Comparison of ENCODE assay signal across 9 cellular contexts in the genomic region with DNA sequence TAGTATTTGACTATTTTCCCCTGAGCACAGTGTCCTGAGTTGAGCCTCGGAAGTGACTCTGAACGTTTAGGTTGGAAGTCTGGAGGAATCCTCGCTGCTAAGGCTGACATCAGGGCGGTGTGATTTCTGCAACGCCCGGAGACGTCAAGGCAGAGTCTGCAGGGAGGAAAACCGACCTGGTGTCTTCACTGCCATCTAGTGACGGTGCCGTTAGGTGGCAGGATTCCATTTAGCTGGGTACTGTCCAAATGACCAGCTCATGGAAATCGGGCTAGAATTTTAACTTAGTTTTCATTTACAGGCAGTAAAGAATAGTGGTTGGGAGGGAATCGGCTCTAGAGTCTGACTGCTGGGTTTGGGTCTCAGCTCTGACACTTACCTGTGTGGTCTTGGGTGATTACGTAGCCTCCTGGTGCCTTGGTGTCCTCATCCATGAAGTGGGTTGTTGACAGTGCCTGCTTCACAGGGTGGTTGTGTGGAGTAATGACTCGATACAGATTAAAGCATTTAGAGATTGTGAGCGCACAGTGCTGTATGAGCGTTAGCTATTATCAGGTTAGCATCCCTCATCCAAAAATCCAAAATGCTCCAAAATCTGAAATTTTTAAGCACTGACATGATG. TPM values are rescaled to one million over a fixed set of nuclear protein-coding genes. Genes with fewer than 3 reads are reported as not detected.
DNase-seq lines count a peak whose midpoint lies in the region; ATAC-seq lines count a peak whose summit lies in the region.
"Had no signal": no experiment of that assay in that cellular context is flagged by ENCODE, and none has a peak within 500 bp of the region (broad histone marks: within the 10 kb centered on the region; RNA-seq: fewer than 3 reads in every experiment).

No MANE protein-coding gene starts in this region.

- H3K4me2 ChIP-seq in mesendoderm (ENCODE audit: low read length) = no peak overlapping the region

- H4K5ac ChIP-seq in mesendoderm (ENCODE audit: low read length) = no peak overlapping the region

- H3K27me3 Mint-ChIP-seq in activated T-helper 2 cell treated with anti-CD3 and anti-CD28 coated beads, Interferon-gamma antibody, Interleukin-2, Interleukin-4, amounts not matched to agents 10 μg/mL and 5 μg/mL and 100 μg/mL, durations not matched to agents 14 hours and 24 hours and 36 hours (ENCODE audit: low read depth) = peaks cover 15% of the 10 kb centered on the region

- no peaks in the 10 kb centered on the region for H3K79me1 ChIP-seq in mesendoderm (ENCODE audit: low read length)

- H3K56ac ChIP-seq in mesendoderm (ENCODE audit: low read length) = no peak overlapping the region

- peaks cover 2% of the 10 kb centered on the region for H3K4me1 Mint-ChIP-seq in activated T-helper 2 cell treated with anti-CD3 and anti-CD28 coated beads, Interferon-gamma antibody, Interleukin-2, Interleukin-4, amounts not matched to agents 10 μg/mL and 5 μg/mL and 100 μg/mL, durations not matched to agents 14 hours and 24 hours and 36 hours (ENCODE audit: low read depth)

- H3K18ac ChIP-seq in mesendoderm (ENCODE audit: low read length) = no peak overlapping the region

- peaks cover 3% of the 10 kb centered on the region; the same call in 1 of the 2 replicates for H3K27me3 ChIP-seq in H7 (ENCODE audit: control insufficient read depth, insufficient read depth, low read length)
- no peaks in the 10 kb centered on the region for H3K27me3 ChIP-seq in mesendoderm (ENCODE audit: insufficient read depth, low read length, poor library complexity)

- intact Hi-C loops in activated T-helper 2 cell treated with anti-CD3 and anti-CD28 coated beads, Interferon-gamma antibody, Interleukin-2, Interleukin-4, amounts not matched to agents 10 μg/mL and 5 μg/mL and 100 μg/mL, durations not matched to agents 14 hours and 24 hours and 36 hours (cut with micrococcal nuclease) = no loop called here

- H3K4me3 Mint-ChIP-seq in activated T-helper 2 cell treated with anti-CD3 and anti-CD28 coated beads, Interferon-gamma antibody, Interleukin-2, Interleukin-4, amounts not matched to agents 10 μg/mL and 5 μg/mL and 100 μg/mL, durations not matched to agents 14 hours and 24 hours and 36 hours (ENCODE audit: low read depth) = no peak overlapping the region
- H3K4me3 Mint-ChIP-seq: natural killer cell had no signal

- no peak overlapping the region for H2BK15ac ChIP-seq in mesendoderm (replicated peaks; ENCODE audit: low read depth)

- no CpG with 5 or more reads among the region's 16 CpGs for WGBS in mesendoderm (ENCODE audit: extremely low coverage, insufficient coverage, low lambda C conversion rate)

- no peak overlapping the region for H4K8ac ChIP-seq in mesendoderm (ENCODE audit: low read depth, low read length)

- H3K36me3 ChIP-seq in H7 (replicated peaks; ENCODE audit: control insufficient read depth, insufficient read depth, low read length) (no peaks in the 10 kb centered on the region), mesendoderm (ENCODE audit: control insufficient read depth, insufficient read depth, low read length) (no peaks in the 10 kb centered on the region)

- peak; percentile 86 for DNase-seq in D341Med (ENCODE audit: low spot score)
- DNase-seq in H7 = peak; percentile 80
- peak; percentile 57 for DNase-seq in RKO (ENCODE audit: low spot score)
- peak; percentile 7 to 53 for DNase-seq in dermis microvascular lymphatic vessel endothelial cell (ENCODE audit: low read depth in 2 of 2)
- peak; percentile 79 for DNase-seq in mesendoderm
- no peak for DNase-seq in activated T-helper 2 cell treated with anti-CD3 and anti-CD28 coated beads, Interferon-gamma antibody, Interleukin-2, Interleukin-4, amounts not matched to agents 10 μg/mL and 5 μg/mL and 100 μg/mL, durations not matched to agents 14 hours and 24 hours and 36 hours (ENCODE audit: low spot score)
- DNase-seq: natural killer cell had no signal

- no peaks in the 10 kb centered on the region for H3K36me3 Mint-ChIP-seq in activated T-helper 2 cell treated with anti-CD3 and anti-CD28 coated beads, Interferon-gamma antibody, Interleukin-2, Interleukin-4, amounts not matched to agents 10 μg/mL and 5 μg/mL and 100 μg/mL, durations not matched to agents 14 hours and 24 hours and 36 hours (ENCODE audit: low read depth)
- H3K36me3 Mint-ChIP-seq: natural killer cell had no signal

- no peaks in the 10 kb centered on the region for H3K79me2 ChIP-seq in mesendoderm (ENCODE audit: control insufficient read depth, insufficient read depth, low read length)

- no peak overlapping the region for H2BK120ac ChIP-seq in mesendoderm (ENCODE audit: low read depth, low read length)

- no peak overlapping the region for H2BK5ac ChIP-seq in mesendoderm (ENCODE audit: low read length)

- no peak overlapping the region for H3K4me3 ChIP-seq in H7 (ENCODE audit: insufficient read depth, low read depth, low read length)
- no peak overlapping the region for H3K4me3 ChIP-seq in mesendoderm (ENCODE audit: low read length)

- H3K23ac ChIP-seq in mesendoderm (ENCODE audit: low read length) = no peak overlapping the region

- H3K4ac ChIP-seq in mesendoderm (ENCODE audit: low read depth, low read length) = no peak overlapping the region

- no peak overlapping the region for H3K27ac Mint-ChIP-seq in activated T-helper 2 cell treated with anti-CD3 and anti-CD28 coated beads, Interferon-gamma antibody, Interleukin-2, Interleukin-4, amounts not matched to agents 10 μg/mL and 5 μg/mL and 100 μg/mL, durations not matched to agents 14 hours and 24 hours and 36 hours
- H3K27ac Mint-ChIP-seq: natural killer cell had no signal

- no peak overlapping the region for H2AK5ac ChIP-seq in mesendoderm (ENCODE audit: low read length)

- ATAC-seq in GM19452 (IDR thresholded peaks at IDR 0.05; ENCODE audit: unreplicated experiment) (no peak), HG03025 (IDR thresholded peaks at IDR 0.05; ENCODE audit: low FRiP score, unreplicated experiment) (no peak)

- H3K4me1 ChIP-seq in mesendoderm (ENCODE audit: control insufficient read depth, low read depth, low read length) = no peaks in the 10 kb centered on the region

- H3K9ac ChIP-seq in mesendoderm (ENCODE audit: low read length) = no peak overlapping the region

- H3K9me3 Mint-ChIP-seq in activated T-helper 2 cell treated with anti-CD3 and anti-CD28 coated beads, Interferon-gamma antibody, Interleukin-2, Interleukin-4, amounts not matched to agents 10 μg/mL and 5 μg/mL and 100 μg/mL, durations not matched to agents 14 hours and 24 hours and 36 hours = peaks cover 4% of the 10 kb centered on the region
- H3K9me3 Mint-ChIP-seq: natural killer cell had no signal

- no peak overlapping the region for H3K27ac ChIP-seq in mesendoderm (ENCODE audit: low read depth, low read length)

RNA-seq across cellular contexts. Expression of a gene that starts 35.0 kb away (rescaled TPM):
- total RNA-seq in H7 (2014; rRNA removed; shearing (Covaris generic)) = 0.52 and 0.89 TPM in 2 replicates
- not detected in 2 replicates for total RNA-seq in dermis microvascular lymphatic vessel endothelial cell
- 0.17 TPM for polyA plus RNA-seq in mesendoderm (2013, experiment 1 of 2)
- 0.13 TPM for polyA plus RNA-seq in mesendoderm (2013, experiment 2 of 2)
- not detected in 2 replicates for total RNA-seq in activated T-helper 2 cell treated with anti-CD3 and anti-CD28 coated beads, Interferon-gamma antibody, Interleukin-2, Interleukin-4, amounts not matched to agents 10 μg/mL and 5 μg/mL and 100 μg/mL, durations not matched to agents 14 hours and 24 hours and 36 hours
- total RNA-seq: natural killer cell had no signal
